Comparison of ENCODE assay signal across 13 cellular contexts in genomic region chr4:105923507-105924238, GRCh38. TPM values are rescaled to one million over a fixed set of nuclear protein-coding genes. Genes with fewer than 3 reads are reported as not detected.
DNase-seq lines count a peak whose midpoint lies in the region; ATAC-seq and TF ChIP-seq lines count a peak whose summit lies in the region.
"Had no signal": no experiment of that assay in that cellular context is flagged by ENCODE, and none has a peak within 500 bp of the region (broad histone marks: within the 10 kb centered on the region; RNA-seq: fewer than 3 reads in every experiment).

No MANE protein-coding gene starts in this region.

- ATAC-seq in left ventricle myocardium superior, result peak; percentile 42
- no peak for ATAC-seq in stimulated activated naive B cell treated with anti-CD40 and anti-IgM and Interleukin-4, amounts not matched to agents 10 μg/mL and 1 μg/mL and 100 μg/mL, for 72 hours (replicated peaks)
- no peak for ATAC-seq in GM21390 (IDR thresholded peaks at IDR 0.05; ENCODE audit: unreplicated experiment)
- no peak for ATAC-seq in HG03378 (IDR thresholded peaks at IDR 0.05; ENCODE audit: unreplicated experiment)
- ATAC-seq: natural killer cell had no signal

- no peak overlapping the region for H3K4me3 ChIP-seq in epithelial cell of esophagus (ENCODE audit: low read length)

- H3K9me3 Mint-ChIP-seq in nephron, result no peaks in the 10 kb centered on the region
- no peaks in the 10 kb centered on the region for H3K9me3 Mint-ChIP-seq in stimulated activated naive B cell treated with anti-CD40 and anti-IgM and Interleukin-4, amounts not matched to agents 10 μg/mL and 1 μg/mL and 100 μg/mL, for 72 hours

- H3K36me3 Mint-ChIP-seq in nephron (ENCODE audit: low read depth), result peaks cover 7% of the 10 kb centered on the region
- no peaks in the 10 kb centered on the region for H3K36me3 Mint-ChIP-seq in stimulated activated naive B cell treated with anti-CD40 and anti-IgM and Interleukin-4, amounts not matched to agents 10 μg/mL and 1 μg/mL and 100 μg/mL, for 72 hours
- H3K36me3 Mint-ChIP-seq: natural killer cell had no signal

- intact Hi-C loops in left ventricle myocardium superior (cut with micrococcal nuclease) (no loop called here), cardiac septum (cut with DNase I) (no loop called here)

- H3K27ac Mint-ChIP-seq in nephron, result peak overlapping the region in 2 of 3 experiments; percentile 14 to 50
- H3K27ac Mint-ChIP-seq in stimulated activated naive B cell treated with anti-CD40 and anti-IgM and Interleukin-4, amounts not matched to agents 10 μg/mL and 1 μg/mL and 100 μg/mL, for 72 hours, result no peak overlapping the region
- H3K27ac Mint-ChIP-seq: natural killer cell had no signal

- TF ChIP-seq CTCF in epithelial cell of esophagus (IDR thresholded peaks at IDR 0.05; ENCODE audit: insufficient read depth, low read depth, low read length, missing control alignments), result no peak
- TF ChIP-seq CTCF in nephron (IDR thresholded peaks at IDR 0.05; ENCODE audit: unreplicated experiment in 3 of 3), result no peak

- H3K4me1 Mint-ChIP-seq in nephron, result peaks cover 13% of the 10 kb centered on the region
- no peaks in the 10 kb centered on the region for H3K4me1 Mint-ChIP-seq in stimulated activated naive B cell treated with anti-CD40 and anti-IgM and Interleukin-4, amounts not matched to agents 10 μg/mL and 1 μg/mL and 100 μg/mL, for 72 hours
- H3K4me1 Mint-ChIP-seq: natural killer cell had no signal

- DNase-seq in left ventricle myocardium superior (no peak), cardiac septum (ENCODE audit: low spot score) (no peak), epithelial cell of esophagus (ENCODE audit: low read depth) (peak; percentile 53), NCI-H226 (no peak)
- no peak for DNase-seq in stimulated activated naive B cell treated with anti-CD40 and anti-IgM and Interleukin-4, amounts not matched to agents 10 μg/mL and 1 μg/mL and 100 μg/mL, for 72 hours
- DNase-seq: activated CD4-positive, CD25-positive, alpha-beta regulatory T cell; cortex of kidney; natural killer cell; small intestine had no signal

- no peak overlapping the region for H3K4me3 Mint-ChIP-seq in nephron
- no peak overlapping the region for H3K4me3 Mint-ChIP-seq in stimulated activated naive B cell treated with anti-CD40 and anti-IgM and Interleukin-4, amounts not matched to agents 10 μg/mL and 1 μg/mL and 100 μg/mL, for 72 hours
- H3K4me3 Mint-ChIP-seq: natural killer cell had no signal

- no peaks in the 10 kb centered on the region for H3K27me3 Mint-ChIP-seq in nephron (ENCODE audit: low read depth)
- H3K27me3 Mint-ChIP-seq in stimulated activated naive B cell treated with anti-CD40 and anti-IgM and Interleukin-4, amounts not matched to agents 10 μg/mL and 1 μg/mL and 100 μg/mL, for 72 hours, result no peaks in the 10 kb centered on the region

RNA-seq across cellular contexts. Expression of gene NPNT, which starts 28.4 kb away (rescaled TPM):
- total RNA-seq in left ventricle myocardium superior (4.9 TPM), cardiac septum (11.1 TPM)
- total RNA-seq: A172, natural killer cell had no signal
